ENCODE assay signal across 9 cellular contexts in genomic region chr1:198919667-198920398, GRCh38.
A peak's percentile ranks its signal among the peaks of the same experiment; 100 is the strongest.
DNase-seq lines count a peak whose midpoint lies in the region; ATAC-seq, FAIRE-seq and TF ChIP-seq lines count a peak whose summit lies in the region.
"Had no signal": no experiment of that assay in that cellular context is flagged by ENCODE, and none has a peak within 500 bp of the region (broad histone marks: within the 10 kb centered on the region; RNA-seq: fewer than 3 reads in every experiment).

No MANE protein-coding gene starts in this region.

- H3K4me1 ChIP-seq in transverse colon, result peaks cover 0 to 18% (median 0%) of the 10 kb centered on the region in 4 donors

- in situ Hi-C loops in transverse colon (cut with MboI; ENCODE audit: low pct_ligation_motif_present in 1 of 4, low pct_unique_long_range_greater_than_20kb in 1 of 4, low sequenced_read_pairs in 3 of 4), result no loop called here

- DNase-seq in RCC 7860 (ENCODE audit: low spot score), result no peak
- DNase-seq in naive B cell, result no peak
- DNase-seq in amniotic stem cell (lab: John Stamatoyannopoulos, UW), result no peak
- no peak for DNase-seq in transverse colon
- no peak for DNase-seq in GM20000 (ENCODE audit: low spot score)
- DNase-seq: brain microvascular endothelial cell had no signal

- H3K4me3 Mint-ChIP-seq in naive B cell, result peak overlapping the region; percentile 12 to 83 (median 74)

- ATAC-seq in GM19023 (IDR thresholded peaks at IDR 0.05; ENCODE audit: unreplicated experiment), result peak; percentile 59
- peak; percentile 42 for ATAC-seq in HG02870 (IDR thresholded peaks at IDR 0.05; ENCODE audit: unreplicated experiment)
- peak; percentile 54 to 64 for ATAC-seq in naive B cell (ENCODE audit: low read depth in 2 of 2)
- no peak for ATAC-seq in GM19463 (IDR thresholded peaks at IDR 0.05; ENCODE audit: unreplicated experiment)

- H3K36me3 ChIP-seq in transverse colon, result no peaks in the 10 kb centered on the region

- H3K9me3 Mint-ChIP-seq in naive B cell, result no peaks in the 10 kb centered on the region

- no peaks in the 10 kb centered on the region for H3K9me3 ChIP-seq in transverse colon

- TF ChIP-seq EP300 in transverse colon (IDR thresholded peaks at IDR 0.05; ENCODE audit: low read depth), result no peak

- peak; percentile 12 for FAIRE-seq in RCC 7860 (lab: Jason Lieb, UNC)

- 53 to 54% methylated on average over 5 of the region's 5 CpGs for WGBS in transverse colon (ENCODE audit: low coverage in 1 of 2), 2 donors

- peak overlapping the region in 1 of 4 donors; percentile 7 for H3K27ac ChIP-seq in transverse colon

- TF ChIP-seq POLR2A in transverse colon (IDR thresholded peaks at IDR 0.05), result no peak

- H3K36me3 Mint-ChIP-seq in naive B cell, result no peaks in the 10 kb centered on the region

- H3K27ac Mint-ChIP-seq in naive B cell, result peak overlapping the region; percentile 2 to 69 (median 48)

- H3K4me3 ChIP-seq in transverse colon, result no peak overlapping the region

- TF ChIP-seq CTCF in transverse colon (IDR thresholded peaks at IDR 0.05) (no peak), GM20000 (IDR thresholded peaks at IDR 0.05; ENCODE audit: extremely low read depth, missing control alignments) (no peak)

- H3K27me3 Mint-ChIP-seq in naive B cell, result no peaks in the 10 kb centered on the region

- intact Hi-C loops in transverse colon (cut with DNase I; ENCODE audit: low total_unique reads), result loop anchor here (5.0 kb wide), 1 partner anchor 387 kb away; no protein-coding TSS in a partner anchor

- H3K4me1 Mint-ChIP-seq in naive B cell, result peaks cover 30 to 63% (median 51%) of the 10 kb centered on the region in 3 donors

- no peaks in the 10 kb centered on the region for H3K27me3 ChIP-seq in transverse colon
- H3K27me3 ChIP-seq: brain microvascular endothelial cell had no signal
